In genomic region chr2:47898089-47898731, GRCh38 we compare ENCODE assay signal across 11 cellular contexts. TPM values are rescaled to one million over a fixed set of nuclear protein-coding genes. Genes with fewer than 3 reads are reported as not detected.
DNase-seq lines count a peak whose midpoint lies in the region; ATAC-seq and TF ChIP-seq lines count a peak whose summit lies in the region.
"Had no signal": no experiment of that assay in that cellular context is flagged by ENCODE, and none has a peak within 500 bp of the region (broad histone marks: within the 10 kb centered on the region; RNA-seq: fewer than 3 reads in every experiment).

No MANE protein-coding gene starts in this region.

- no peak overlapping the region for H4K8ac ChIP-seq in H9 (replicated peaks; ENCODE audit: insufficient read length, low read depth, low read length)

- DNase-seq in H9 (no peak), SK-N-MC (ENCODE audit: low read depth, low spot score) (no peak), natural killer cell (no peak), NCI-H1105 treated with DMSO at 0.1 percent for 48 hours (lab: John Stamatoyannopoulos, UW) (no peak), ovary (no peak), KG1 (lab: John Stamatoyannopoulos, UW) (no peak)
- DNase-seq: activated CD8-positive, alpha-beta memory T cell treated with anti-CD3 and anti-CD28 coated beads for 24 hours; NCI-H510A treated with DMSO at 0.1 percent for 48 hours had no signal

- TF ChIP-seq CTCF in H9 (conservative IDR thresholded peaks at IDR 0.05) (no peak), natural killer cell (IDR thresholded peaks at IDR 0.05) (no peak), gastroesophageal sphincter (IDR thresholded peaks at IDR 0.05) (no peak), ovary (IDR thresholded peaks at IDR 0.05) (no peak)

- H3K27ac Mint-ChIP-seq in H9, result peak overlapping the region in 2 of 3 experiments; percentile 48 to 82; a peak in 1 of 7 replicates
- H3K27ac Mint-ChIP-seq in natural killer cell, result peak overlapping the region; percentile 80 to 86

- H3K79me2 ChIP-seq in H9 (ENCODE audit: insufficient read depth, low read length), result peaks cover 41% of the 10 kb centered on the region

- H2BK5ac ChIP-seq in H9 (ENCODE audit: insufficient read length, low read length), result no peak overlapping the region

- H2AK5ac ChIP-seq in H9 (ENCODE audit: insufficient read length, low read length), result no peak overlapping the region

- no peaks in the 10 kb centered on the region for H3K27me3 ChIP-seq in H9 (ENCODE audit: insufficient read depth, low read length)
- no peaks in the 10 kb centered on the region for H3K27me3 ChIP-seq in gastroesophageal sphincter
- H3K27me3 ChIP-seq in ovary, result no peaks in the 10 kb centered on the region

- no peak overlapping the region for H4K91ac ChIP-seq in H9 (ENCODE audit: insufficient read length, low read depth, low read length)

- H3K27me3 Mint-ChIP-seq in H9 (ENCODE audit: low read depth) (no peaks in the 10 kb centered on the region), natural killer cell (ENCODE audit: low read depth in 2 of 2) (no peaks in the 10 kb centered on the region)

- H3T11ph ChIP-seq in H9 (ENCODE audit: low read length), result no peak overlapping the region

- H3K9ac ChIP-seq in H9 (ENCODE audit: extremely low read depth, insufficient read length, low read length), result no peak overlapping the region
- H3K9ac ChIP-seq in SK-N-MC (ENCODE audit: insufficient read length), result no peak overlapping the region

- 100% methylated on average over 1 of the region's 3 CpGs for WGBS in H9 (ENCODE audit: extremely low coverage, insufficient read length, low lambda C conversion rate)
- 26 to 30% methylated on average over 3 of the region's 3 CpGs for WGBS in gastroesophageal sphincter (ENCODE audit: low coverage in 1 of 2), 2 donors
- 32 to 37% (median 37%) methylated on average over 3 of the region's 3 CpGs for WGBS in ovary, 3 donors

- H4K20me1 ChIP-seq in H9 (ENCODE audit: control insufficient read depth, insufficient read depth, insufficient read length), result no peaks in the 10 kb centered on the region

- H3K27ac ChIP-seq in H9 (ENCODE audit: insufficient read length, low read depth, low read length), result no peak overlapping the region
- peak overlapping the region; percentile 45 for H3K27ac ChIP-seq in SK-N-MC
- H3K27ac ChIP-seq in gastroesophageal sphincter, result no peak overlapping the region
- no peak overlapping the region for H3K27ac ChIP-seq in ovary

- no peak overlapping the region for H2BK120ac ChIP-seq in H9 (ENCODE audit: low read depth, low read length, poor library complexity, severe bottlenecking)

- H3K36me3 ChIP-seq in SK-N-MC (ENCODE audit: insufficient read depth, low read length), result peaks cover 26% of the 10 kb centered on the region
- no peaks in the 10 kb centered on the region for H3K36me3 ChIP-seq in gastroesophageal sphincter
- no peaks in the 10 kb centered on the region for H3K36me3 ChIP-seq in ovary

- H3K4me3 ChIP-seq in SK-N-MC, result no peak overlapping the region
- H3K4me3 ChIP-seq in gastroesophageal sphincter, result no peak overlapping the region
- H3K4me3 ChIP-seq in ovary, result no peak overlapping the region
- H3K4me3 ChIP-seq: lung had no signal

- no peak for TF ChIP-seq EP300 in gastroesophageal sphincter (IDR thresholded peaks at IDR 0.05)
- TF ChIP-seq EP300 in ovary (IDR thresholded peaks at IDR 0.05), result no peak

- H3K23me2 ChIP-seq in H9 (ENCODE audit: insufficient read length, low read depth, low read length, poor library complexity, severe bottlenecking), result no peaks in the 10 kb centered on the region

- H3K4me2 ChIP-seq in H9 (ENCODE audit: insufficient read depth, insufficient read length, low read length), result no peak overlapping the region

- no peak overlapping the region for H2AFZ ChIP-seq in H9 (ENCODE audit: low read length)

- no peaks in the 10 kb centered on the region for H3K79me1 ChIP-seq in H9 (ENCODE audit: insufficient read depth, low read depth, low read length, poor library complexity, severe bottlenecking)

- H3K4me1 Mint-ChIP-seq in H9 (peaks cover 37 to 40% of the 10 kb centered on the region in 2 experiments), natural killer cell (peaks cover 65 to 71% of the 10 kb centered on the region in 2 donors)

- H3K4me1 ChIP-seq in H9 (ENCODE audit: insufficient read depth, low read length) (no peaks in the 10 kb centered on the region; the same call in none of the 2 replicates), gastroesophageal sphincter (peaks cover 10 to 94% (median 19%) of the 10 kb centered on the region in 3 donors), ovary (ENCODE audit: insufficient read depth) (peaks cover 11% of the 10 kb centered on the region)

- H4K5ac ChIP-seq in H9 (ENCODE audit: insufficient read length, low read depth, low read length), result no peak overlapping the region

- no peak overlapping the region for H2BK15ac ChIP-seq in H9 (ENCODE audit: low read depth, low read length)

- H2BK20ac ChIP-seq in H9 (ENCODE audit: low read depth, low read length, poor library complexity, severe bottlenecking), result no peak overlapping the region

- no peak overlapping the region for H3K56ac ChIP-seq in H9 (ENCODE audit: insufficient read length, low read depth, low read length)

- no peaks in the 10 kb centered on the region for H3K9me3 Mint-ChIP-seq in H9
- H3K9me3 Mint-ChIP-seq in natural killer cell, result no peaks in the 10 kb centered on the region

- intact Hi-C loops in natural killer cell (cut with micrococcal nuclease) (no loop called here), ovary (cut with DNase I) (no loop called here)

- ATAC-seq in GM18520 (IDR thresholded peaks at IDR 0.05; ENCODE audit: unreplicated experiment) (peak; percentile 72), natural killer cell (peak in 1 of 3 donors; percentile 28), gastroesophageal sphincter (no peak)

- no peak overlapping the region for H3K4ac ChIP-seq in H9 (ENCODE audit: low read depth, low read length)

- H3K36me3 Mint-ChIP-seq in H9 (ENCODE audit: insufficient read depth in 1 of 3, low read depth in 3 of 3) (peaks cover 0 to 2% (median 0%) of the 10 kb centered on the region in 3 experiments; a peak in 2 of 7 replicates), natural killer cell (no peaks in the 10 kb centered on the region)

- H3K9me3 ChIP-seq in H9 (ENCODE audit: control insufficient read depth, low read depth, low read length), result no peaks in the 10 kb centered on the region
- no peaks in the 10 kb centered on the region; the same call in 1 of the 2 replicates for H3K9me3 ChIP-seq in SK-N-MC (ENCODE audit: low read depth, low read length)
- H3K9me3 ChIP-seq in gastroesophageal sphincter, result no peaks in the 10 kb centered on the region
- H3K9me3 ChIP-seq in ovary, result no peaks in the 10 kb centered on the region

- H3K14ac ChIP-seq in H9 (ENCODE audit: insufficient read depth, low read length), result no peak overlapping the region

- H3K23ac ChIP-seq in H9 (ENCODE audit: insufficient read length, low read depth, low read length), result no peak overlapping the region

- H3K4me3 Mint-ChIP-seq in H9 (peak overlapping the region in 1 of 2 experiments; percentile 24; a peak in 2 of 5 replicates), natural killer cell (no peak overlapping the region)

- H3K18ac ChIP-seq in H9 (ENCODE audit: insufficient read length, low read depth, low read length), result no peak overlapping the region

- no peak overlapping the region for H2BK12ac ChIP-seq in H9 (ENCODE audit: insufficient read length, low read depth, low read length)

- TF ChIP-seq POLR2A in gastroesophageal sphincter (IDR thresholded peaks at IDR 0.05) (no peak), ovary (IDR thresholded peaks at IDR 0.05) (no peak)

RNA-seq across cellular contexts. Expression of gene FBXO11, which starts 8.1 kb away (rescaled TPM):
- total RNA-seq in H9 (2021) (66.1 and 68.8 TPM in 2 replicates), natural killer cell (100 to 1,000 TPM; 104 to 110 (median 105) TPM), gastroesophageal sphincter (10 to 100 TPM; 39.7 to 59.5 (median 50.8) TPM), ovary (10 to 100 TPM; 63.3 to 85.9 (median 75.9) TPM)
- 10 to 100 TPM; 35.6 to 69.7 TPM for polyA plus RNA-seq in ovary
